ENCODE assay signal across 1 cellular context in genomic region chr22:20813056-20813455, GRCh38.
TF ChIP-seq lines count a peak whose summit lies in the region.

No MANE protein-coding gene starts in this region.

TF ChIP-seq in IMR-90, 13 proteins besides CTCF, POLR2A, EP300 and RAD21:
- TF ChIP-seq MXI1 (IDR thresholded peaks at IDR 0.05; ENCODE audit: borderline replicate concordance, low read depth, low read length) (no peak), FOS (IDR thresholded peaks at IDR 0.05; ENCODE audit: low read depth, low read length) (no peak), MAFK (IDR thresholded peaks at IDR 0.05; ENCODE audit: low read depth, low read length) (no peak), MAZ (IDR thresholded peaks at IDR 0.05; ENCODE audit: borderline replicate concordance, low read depth, low read length) (no peak), CEBPB (IDR thresholded peaks at IDR 0.05; ENCODE audit: low read depth, low read length) (no peak), SMC3 (IDR thresholded peaks at IDR 0.05; ENCODE audit: low read depth, low read length) (no peak), CHD1 (IDR thresholded peaks at IDR 0.05; ENCODE audit: low read depth, low read length) (no peak), NFE2L2 (IDR thresholded peaks at IDR 0.05; ENCODE audit: low read depth, low read length) (no peak), RFX5 (IDR thresholded peaks at IDR 0.05; ENCODE audit: low read depth, low read length) (no peak), RCOR1 (IDR thresholded peaks at IDR 0.05; ENCODE audit: insufficient replicate concordance, low read length) (no peak), BHLHE40 (IDR thresholded peaks at IDR 0.05; ENCODE audit: low read depth, low read length) (no peak), ELK1 (IDR thresholded peaks at IDR 0.05; ENCODE audit: borderline replicate concordance, low read depth, low read length) (no peak), USF2 (IDR thresholded peaks at IDR 0.05; ENCODE audit: low read depth, low read length) (no peak)
TF ChIP-seq in IMR-90: peak in this region for 0.
